In the genomic region with DNA sequence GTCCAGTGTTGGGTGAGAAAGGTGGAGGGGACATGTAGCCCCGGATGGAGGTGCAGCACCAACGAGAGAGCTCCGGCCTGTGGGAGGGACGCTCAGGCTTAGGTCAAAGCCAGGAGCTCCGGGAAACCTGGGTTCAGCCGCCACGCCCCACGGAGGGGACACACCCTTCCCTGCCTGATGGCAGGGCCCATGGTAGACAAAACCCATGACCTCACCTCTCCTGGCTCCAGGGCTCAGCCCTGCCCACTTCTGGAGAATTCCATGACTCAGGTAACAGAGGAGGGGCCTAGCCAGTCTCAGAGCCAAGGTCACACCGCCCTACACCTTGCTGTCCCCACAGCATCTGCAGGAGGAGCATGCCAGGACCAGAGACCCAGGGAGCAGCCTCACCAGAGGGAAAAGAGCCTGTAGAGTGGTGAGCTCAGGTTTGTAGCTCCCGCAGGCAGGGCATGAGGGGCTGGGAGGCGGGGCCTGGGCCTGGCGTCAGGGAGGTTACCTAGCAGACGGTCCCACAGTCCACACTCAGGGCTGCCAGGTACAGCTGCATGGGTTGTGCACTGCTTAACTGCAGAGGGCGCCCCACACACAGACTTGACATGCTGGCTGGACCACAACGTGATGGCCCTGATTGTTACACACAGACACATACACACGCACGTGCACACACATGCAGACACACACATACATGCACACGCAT, we compare ENCODE assay signal across 8 cellular contexts.
DNase-seq lines count a peak whose midpoint lies in the region; ATAC-seq, FAIRE-seq and TF ChIP-seq lines count a peak whose summit lies in the region.

No MANE protein-coding gene starts in this region.

- H3K9me1 ChIP-seq in keratinocyte (ENCODE audit: control insufficient read depth, extremely low read depth, insufficient read depth, low read length): peaks cover 2% of the 10 kb centered on the region

- in situ Hi-C loops in astrocyte of the cerebellum (cut with HindIII; ENCODE audit: low sequenced_read_pairs): no loop called here

- H3K4me3 ChIP-seq in OCI-LY7 (ENCODE audit: low read depth, low read length, poor library complexity, severe bottlenecking) (peak overlapping the region; percentile 43), astrocyte of the cerebellum (ENCODE audit: low read depth, low read length) (no peak overlapping the region), keratinocyte (ENCODE audit: control insufficient read depth in 2 of 3, extremely low read depth in 1 of 3, insufficient read depth in 2 of 3, low read depth in 1 of 3, low read length in 3 of 3) (peak overlapping the region; percentile 27 to 56 (median 46))

- CTCF ChIA-PET in OCI-LY7 (lab: Charles Lee; ENCODE audit: unreplicated experiment): interaction anchor here (0.6 kb wide), 1 partner anchor 509 kb away, joined by 4 read pairs; no protein-coding TSS in a partner anchor

- POLR2A ChIA-PET in OCI-LY7 (lab: Charles Lee): no interaction called here

- H4K20me1 ChIP-seq in OCI-LY7 (ENCODE audit: insufficient read depth, low read length) (no peaks in the 10 kb centered on the region), keratinocyte (ENCODE audit: control insufficient read depth, extremely low read depth, insufficient read depth, low read length) (no peaks in the 10 kb centered on the region)

- H3K9me2 ChIP-seq in OCI-LY7 (ENCODE audit: insufficient read depth, low read length): no peaks in the 10 kb centered on the region

- H2AFZ ChIP-seq in OCI-LY7 (ENCODE audit: low read length) (no peak overlapping the region), keratinocyte (ENCODE audit: control insufficient read depth, low read length) (peak overlapping the region; percentile 48)

- peak; percentile 76 for TF ChIP-seq CTCF in OCI-LY7 (conservative IDR thresholded peaks at IDR 0.05; ENCODE audit: low read length)
- TF ChIP-seq CTCF in astrocyte of the cerebellum (IDR thresholded peaks at IDR 0.05; ENCODE audit: low read depth, low read length, missing control alignments): peak; percentile 33
- TF ChIP-seq CTCF in keratinocyte (optimal IDR thresholded peaks at IDR 0.05 in 1 of 3, IDR thresholded peaks at IDR 0.05 in 1 of 3, conservative IDR thresholded peaks at IDR 0.05 in 1 of 3; ENCODE audit: extremely low read depth in 1 of 3, insufficient read depth in 2 of 3, low read length in 3 of 3): peak in 2 of 3 experiments; percentile 66 to 88

- no peaks in the 10 kb centered on the region for H3K27me3 ChIP-seq in keratinocyte (ENCODE audit: control insufficient read depth, extremely low read depth, insufficient read depth, low read length)

- ATAC-seq in GM21381 (IDR thresholded peaks at IDR 0.05; ENCODE audit: unreplicated experiment) (peak; percentile 46), HG03095 (IDR thresholded peaks at IDR 0.05; ENCODE audit: unreplicated experiment) (no peak)

- peak overlapping the region; percentile 83 for H3K4me2 ChIP-seq in OCI-LY7 (ENCODE audit: low read length)
- peak overlapping the region; percentile 42 for H3K4me2 ChIP-seq in keratinocyte (ENCODE audit: control insufficient read depth, extremely low read depth, insufficient read depth, low read depth, low read length)

- H3K27ac ChIP-seq in OCI-LY7 (ENCODE audit: low read depth, low read length, poor library complexity, severe bottlenecking): peak overlapping the region; percentile 95
- peak overlapping the region; percentile 54 for H3K27ac ChIP-seq in keratinocyte (ENCODE audit: control insufficient read depth, insufficient read depth, low read length)

- H3K36me3 ChIP-seq in OCI-LY7 (ENCODE audit: insufficient read depth, low read length): no peaks in the 10 kb centered on the region
- no peaks in the 10 kb centered on the region for H3K36me3 ChIP-seq in keratinocyte (ENCODE audit: control insufficient read depth in 2 of 2, extremely low read depth in 1 of 2, insufficient read depth in 2 of 2, low read length in 2 of 2)

- H3K79me2 ChIP-seq in OCI-LY7 (ENCODE audit: insufficient read depth, low read depth, low read length): no peaks in the 10 kb centered on the region
- H3K79me2 ChIP-seq in keratinocyte (ENCODE audit: control insufficient read depth, insufficient read depth, low read length): no peaks in the 10 kb centered on the region

- H3K4me1 ChIP-seq in OCI-LY7 (ENCODE audit: insufficient read depth, low read length, poor library complexity, severe bottlenecking) (peaks cover 73% of the 10 kb centered on the region), keratinocyte (ENCODE audit: control insufficient read depth, extremely low read depth, insufficient read depth, low read length) (peaks cover 38% of the 10 kb centered on the region)

- no TSS peak for BruUV-seq in OCI-LY7 (replicated peaks; lab: Mats Ljungman, UMichigan)

- dilution Hi-C loops in keratinocyte (cut with MboI; ENCODE audit: extremely low pct_ligation_motif_present, low sequenced_read_pairs): no loop called here

- H3K9ac ChIP-seq in keratinocyte (ENCODE audit: control insufficient read depth, extremely low read depth, insufficient read depth, low read length): peak overlapping the region; percentile 69

- peak; percentile 99 for FAIRE-seq in keratinocyte (lab: Jason Lieb, UNC)

- intact Hi-C loops in OCI-LY7 (cut with micrococcal nuclease; ENCODE audit: unreplicated experiment): loop anchor here (5.0 kb wide), 4 partner anchors 216 to 426 kb away; no protein-coding TSS in a partner anchor

- DNase-seq in AG20443 (ENCODE audit: low spot score) (peak; percentile 39), OCI-LY7 (ENCODE audit: low spot score) (peak; percentile 88), astrocyte of the cerebellum (ENCODE audit: low read depth) (no peak), keratinocyte (ENCODE audit: low read depth, low spot score) (peak; percentile 90), NCI-H345 (lab: John Stamatoyannopoulos, UW) (no peak)
- DNase-seq in stimulated activated CD8-positive, alpha-beta memory T cell treated with anti-CD3 and anti-CD28 coated beads, Interleukin-15, amount 100 ng/mL, for 48 hours (ENCODE audit: low read depth in 2 of 2): peak; percentile 43 to 48

- no peaks in the 10 kb centered on the region for H3K9me3 ChIP-seq in OCI-LY7 (ENCODE audit: low read length)
- H3K9me3 ChIP-seq in keratinocyte (ENCODE audit: control insufficient read depth, low read depth, low read length): no peaks in the 10 kb centered on the region

Comparison
In these comparisons a context has a peak if more than half of its experiments do, and no peak if none do; other contexts are left out.
1. DNase-seq: peak in AG20443 (single experiment), OCI-LY7 (single experiment), keratinocyte (single experiment) and stimulated activated CD8-positive, alpha-beta memory T cell treated with anti-CD3 and anti-CD28 coated beads, Interleukin-15, amount 100 ng/mL, for 48 hours (2 of 2); none in astrocyte of the cerebellum (single experiment) and NCI-H345 (single experiment).
2. Peak in every context shown above with its lines, with median percentiles within 50 percentile points of each other: CTCF ChIP-seq.